In genomic region chr5:169850407-169850806, GRCh38 we compare ENCODE assay signal across 20 cellular contexts.
DNase-seq lines count a peak whose midpoint lies in the region; ATAC-seq and TF ChIP-seq lines count a peak whose summit lies in the region.
"Had no signal": no experiment of that assay in that cellular context is flagged by ENCODE, and none has a peak within 500 bp of the region (broad histone marks: within the 10 kb centered on the region; RNA-seq: fewer than 3 reads in every experiment).

No MANE protein-coding gene starts in this region.

- H3K36me3 ChIP-seq in DND-41 (ENCODE audit: insufficient read depth, low read length): peaks cover 85% of the 10 kb centered on the region
- no peaks in the 10 kb centered on the region for H3K36me3 ChIP-seq in gastroesophageal sphincter
- H3K36me3 ChIP-seq: esophagus muscularis mucosa, MG63, ovary, SJSA1, vagina had no signal

- WGBS in gastroesophageal sphincter (ENCODE audit: low coverage in 1 of 2), 2 donors: 86 to 100% methylated on average over 1 to 2 of the region's 2 CpGs

- H3K4me1 ChIP-seq in DND-41 (ENCODE audit: insufficient read depth, low read length) (no peaks in the 10 kb centered on the region), gastroesophageal sphincter (no peaks in the 10 kb centered on the region)
- H3K4me1 ChIP-seq: esophagus muscularis mucosa, SJSA1, vagina had no signal

- no peak for TF ChIP-seq POLR2A in gastroesophageal sphincter (IDR thresholded peaks at IDR 0.05)

- H3K9me3 ChIP-seq in DND-41 (ENCODE audit: insufficient read depth, low read length, severe bottlenecking) (peaks cover 18% of the 10 kb centered on the region), gastroesophageal sphincter (peaks cover 0 to 20% (median 0%) of the 10 kb centered on the region in 3 donors)
- H3K9me3 ChIP-seq: ovary, vagina had no signal

- no peak overlapping the region for H3K9ac ChIP-seq in DND-41 (ENCODE audit: low read depth, low read length)

- DNase-seq in DND-41 (no peak), HFF-Myc (ENCODE audit: extremely low read depth, low read depth) (no peak), astrocyte of the spinal cord (ENCODE audit: low read depth, low spot score) (no peak), lung microvascular endothelial cell (ENCODE audit: low read depth in 2 of 2) (peak; percentile 4 to 21)
- no peak for DNase-seq in stimulated activated CD4-positive, alpha-beta T cell treated with anti-CD3 and anti-CD28 coated beads, Interleukin-2, amount 100 ng/mL, for 24 hours
- DNase-seq: activated CD4-positive, alpha-beta memory T cell treated with anti-CD3 and anti-CD28 coated beads for 36 hours; CD4-positive, alpha-beta memory T cell; hypothalamus; left cardiac atrium; MG63; mucosa of descending colon; NCI-H2081 treated with DMSO at 0.1 percent for 48 hours; NCI-H748 treated with DMSO at 0.1 percent for 48 hours; ovary; stimulated activated naive CD8-positive, alpha-beta T cell treated with anti-CD3 and anti-CD28 coated beads, Interleukin-15, Interleukin-2, amounts not matched to agents 100 U/mL and 50 U/mL, for 24 hours had no signal

- ATAC-seq in DND-41 (ENCODE audit: insufficient read depth, low read depth) (no peak), HG03095 (IDR thresholded peaks at IDR 0.05; ENCODE audit: unreplicated experiment) (no peak), gastroesophageal sphincter (no peak)
- ATAC-seq: left cardiac atrium; mucosa of descending colon; stimulated activated naive CD8-positive, alpha-beta T cell treated with anti-CD3 and anti-CD28 coated beads, Interleukin-15, Interleukin-2, amounts not matched to agents 100 U/mL and 50 U/mL, for 24 hours had no signal

- in situ Hi-C loops in astrocyte of the spinal cord (cut with HindIII; ENCODE audit: low sequenced_read_pairs): no loop called here

- no peak overlapping the region for H3K27ac ChIP-seq in DND-41 (ENCODE audit: low read length)
- H3K27ac ChIP-seq in gastroesophageal sphincter: no peak overlapping the region
- H3K27ac ChIP-seq: esophagus muscularis mucosa, ovary, SJSA1, vagina had no signal

- H3K4me3 ChIP-seq in DND-41 (ENCODE audit: low read depth in 1 of 2, low read length in 2 of 2): no peak overlapping the region
- no peak overlapping the region for H3K4me3 ChIP-seq in HFF-Myc (replicated peaks; ENCODE audit: low read depth, low read length)
- H3K4me3 ChIP-seq in astrocyte of the spinal cord (ENCODE audit: low read depth, low read length): no peak overlapping the region
- H3K4me3 ChIP-seq in gastroesophageal sphincter: no peak overlapping the region
- H3K4me3 ChIP-seq: esophagus muscularis mucosa, MG63, mucosa of descending colon, ovary, SJSA1, vagina had no signal

- H3K27me3 ChIP-seq in DND-41 (ENCODE audit: insufficient read depth, low read length, poor library complexity): no peaks in the 10 kb centered on the region
- H3K27me3 ChIP-seq in gastroesophageal sphincter: peaks cover 3% of the 10 kb centered on the region
- H3K27me3 ChIP-seq: esophagus muscularis mucosa, MG63, ovary, SJSA1, vagina had no signal

- no peak overlapping the region for H2AFZ ChIP-seq in DND-41 (ENCODE audit: low read depth, low read length)

- no peaks in the 10 kb centered on the region; the same call in 1 of the 2 replicates for H3K79me2 ChIP-seq in DND-41 (ENCODE audit: insufficient read depth, low read length)

- no peak for TF ChIP-seq EP300 in gastroesophageal sphincter (IDR thresholded peaks at IDR 0.05)

- H4K20me1 ChIP-seq in DND-41 (ENCODE audit: insufficient read depth, low read length): no peaks in the 10 kb centered on the region

- TF ChIP-seq CTCF in DND-41 (IDR thresholded peaks at IDR 0.05; ENCODE audit: borderline replicate concordance, extremely low read depth, low read length, poor library complexity, severe bottlenecking) (peak; percentile 26), HFF-Myc (IDR thresholded peaks at IDR 0.05; ENCODE audit: low read depth, low read length, missing control alignments) (peak; percentile 23), astrocyte of the spinal cord (IDR thresholded peaks at IDR 0.05; ENCODE audit: low read depth, low read length) (peak; percentile 11), gastroesophageal sphincter (IDR thresholded peaks at IDR 0.05) (no peak)

- H3K4me2 ChIP-seq in DND-41 (ENCODE audit: insufficient read depth, low read length): no peak overlapping the region

Comparison
In these comparisons a context has a peak if more than half of its experiments do, and no peak if none do; other contexts are left out.
1. DNase-seq: peak in lung microvascular endothelial cell (2 of 2); none in DND-41 (single experiment), HFF-Myc (single experiment), astrocyte of the spinal cord (single experiment) and stimulated activated CD4-positive, alpha-beta T cell treated with anti-CD3 and anti-CD28 coated beads, Interleukin-2, amount 100 ng/mL, for 24 hours (0 of 2).
2. CTCF ChIP-seq: peak in DND-41 (single experiment), HFF-Myc (single experiment) and astrocyte of the spinal cord (single experiment); none in gastroesophageal sphincter (0 of 4).